1 cellular context compared by ENCODE assay signal in genomic region chr18:5295231-5295920, GRCh38.
TF ChIP-seq lines count a peak whose summit lies in the region.

A gene with protein sequence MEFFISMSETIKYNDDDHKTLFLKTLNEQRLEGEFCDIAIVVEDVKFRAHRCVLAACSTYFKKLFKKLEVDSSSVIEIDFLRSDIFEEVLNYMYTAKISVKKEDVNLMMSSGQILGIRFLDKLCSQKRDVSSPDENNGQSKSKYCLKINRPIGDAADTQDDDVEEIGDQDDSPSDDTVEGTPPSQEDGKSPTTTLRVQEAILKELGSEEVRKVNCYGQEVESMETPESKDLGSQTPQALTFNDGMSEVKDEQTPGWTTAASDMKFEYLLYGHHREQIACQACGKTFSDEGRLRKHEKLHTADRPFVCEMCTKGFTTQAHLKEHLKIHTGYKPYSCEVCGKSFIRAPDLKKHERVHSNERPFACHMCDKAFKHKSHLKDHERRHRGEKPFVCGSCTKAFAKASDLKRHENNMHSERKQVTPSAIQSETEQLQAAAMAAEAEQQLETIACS (minus strand): TSS chr18:5295726. CDS start chr18:5293246, 2,480 bp downstream.

TF ChIP-seq in HepG2, 621 proteins besides CTCF, POLR2A, EP300 and RAD21 (continued from another document):
- TF ChIP-seq CSRNP1 (CRISPR knock-in tag; IDR thresholded peaks at IDR 0.05) (no peak), ZNF547 (CRISPR knock-in tag; IDR thresholded peaks at IDR 0.05) (no peak), POGZ (CRISPR knock-in tag; IDR thresholded peaks at IDR 0.05) (no peak), ASH2L (IDR thresholded peaks at IDR 0.05; ENCODE audit: insufficient read length, low read depth, low read length) (no peak), SIX4 (CRISPR knock-in tag; IDR thresholded peaks at IDR 0.05) (no peak), HMG20A (CRISPR knock-in tag; IDR thresholded peaks at IDR 0.05; ENCODE audit: borderline replicate concordance) (no peak), ZNF136 (CRISPR knock-in tag; IDR thresholded peaks at IDR 0.05; ENCODE audit: low read depth) (no peak), ZNF576 (CRISPR knock-in tag; IDR thresholded peaks at IDR 0.05) (no peak), ZUFSP (CRISPR knock-in tag; IDR thresholded peaks at IDR 0.05; ENCODE audit: borderline replicate concordance) (no peak), NFIC (IDR thresholded peaks at IDR 0.05; ENCODE audit: low read length) (no peak), KMT2B (CRISPR knock-in tag; IDR thresholded peaks at IDR 0.05) (no peak), PHF21A (CRISPR knock-in tag; IDR thresholded peaks at IDR 0.05) (no peak), NAIF1 (CRISPR knock-in tag; IDR thresholded peaks at IDR 0.05; ENCODE audit: borderline replicate concordance) (no peak), FOSL2 (CRISPR knock-in tag; IDR thresholded peaks at IDR 0.05) (no peak), ZC3H4 (CRISPR knock-in tag; IDR thresholded peaks at IDR 0.05; ENCODE audit: borderline replicate concordance) (peak; percentile 83; the same call in 1 of the 2 replicates), MEIS1 (CRISPR knock-in tag; IDR thresholded peaks at IDR 0.05; ENCODE audit: borderline replicate concordance) (no peak), CHCHD3 (CRISPR knock-in tag; IDR thresholded peaks at IDR 0.05) (no peak), ZBTB25 (CRISPR knock-in tag; IDR thresholded peaks at IDR 0.05) (no peak), MBNL3 (CRISPR knock-in tag; conservative IDR thresholded peaks at IDR 0.05) (no peak), MAZ (IDR thresholded peaks at IDR 0.05; ENCODE audit: borderline replicate concordance, low read depth, low read length) (0 out of 2 replicates have a peak, but pooled peaks have one; percentile 18), MAZ (CRISPR knock-in tag; IDR thresholded peaks at IDR 0.05; ENCODE audit: low read depth) (0 out of 2 replicates have a peak, but pooled peaks have one; percentile 15), ZSCAN31 (CRISPR knock-in tag; IDR thresholded peaks at IDR 0.05; ENCODE audit: low read depth) (no peak), ARID5B (CRISPR knock-in tag; IDR thresholded peaks at IDR 0.05) (no peak), NR2F6 (IDR thresholded peaks at IDR 0.05) (no peak), NR2F6 (CRISPR knock-in tag; IDR thresholded peaks at IDR 0.05) (no peak), RFXAP (CRISPR knock-in tag; IDR thresholded peaks at IDR 0.05; ENCODE audit: borderline replicate concordance) (0 out of 2 replicates have a peak, but pooled peaks have one; percentile 23), HNRNPUL1 (IDR thresholded peaks at IDR 0.05; ENCODE audit: low read depth, low read length) (no peak), ZFP62 (CRISPR knock-in tag; IDR thresholded peaks at IDR 0.05) (no peak), SKI (IDR thresholded peaks at IDR 0.05; ENCODE audit: partially characterized antibody) (no peak), CEBPG (CRISPR knock-in tag; IDR thresholded peaks at IDR 0.05) (no peak), ZBTB3 (CRISPR knock-in tag; IDR thresholded peaks at IDR 0.05; ENCODE audit: borderline replicate concordance, low read depth) (no peak)
- TF ChIP-seq, protein P1, sequence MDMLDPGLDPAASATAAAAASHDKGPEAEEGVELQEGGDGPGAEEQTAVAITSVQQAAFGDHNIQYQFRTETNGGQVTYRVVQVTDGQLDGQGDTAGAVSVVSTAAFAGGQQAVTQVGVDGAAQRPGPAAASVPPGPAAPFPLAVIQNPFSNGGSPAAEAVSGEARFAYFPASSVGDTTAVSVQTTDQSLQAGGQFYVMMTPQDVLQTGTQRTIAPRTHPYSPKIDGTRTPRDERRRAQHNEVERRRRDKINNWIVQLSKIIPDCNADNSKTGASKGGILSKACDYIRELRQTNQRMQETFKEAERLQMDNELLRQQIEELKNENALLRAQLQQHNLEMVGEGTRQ (IDR thresholded peaks at IDR 0.05; ENCODE audit: low read depth, low read length) = no peak
- TF ChIP-seq, protein P1 (CRISPR knock-in tag; IDR thresholded peaks at IDR 0.05; ENCODE audit: borderline replicate concordance) = no peak
- TF ChIP-seq, protein P2, sequence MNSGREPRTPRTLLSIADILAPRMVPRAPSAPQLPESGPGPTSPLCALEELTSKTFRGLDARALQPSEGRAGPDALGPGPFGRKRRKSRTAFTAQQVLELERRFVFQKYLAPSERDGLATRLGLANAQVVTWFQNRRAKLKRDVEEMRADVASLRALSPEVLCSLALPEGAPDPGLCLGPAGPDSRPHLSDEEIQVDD (CRISPR knock-in tag; IDR thresholded peaks at IDR 0.05; ENCODE audit: borderline replicate concordance) = no peak
- TF ChIP-seq, protein P3, sequence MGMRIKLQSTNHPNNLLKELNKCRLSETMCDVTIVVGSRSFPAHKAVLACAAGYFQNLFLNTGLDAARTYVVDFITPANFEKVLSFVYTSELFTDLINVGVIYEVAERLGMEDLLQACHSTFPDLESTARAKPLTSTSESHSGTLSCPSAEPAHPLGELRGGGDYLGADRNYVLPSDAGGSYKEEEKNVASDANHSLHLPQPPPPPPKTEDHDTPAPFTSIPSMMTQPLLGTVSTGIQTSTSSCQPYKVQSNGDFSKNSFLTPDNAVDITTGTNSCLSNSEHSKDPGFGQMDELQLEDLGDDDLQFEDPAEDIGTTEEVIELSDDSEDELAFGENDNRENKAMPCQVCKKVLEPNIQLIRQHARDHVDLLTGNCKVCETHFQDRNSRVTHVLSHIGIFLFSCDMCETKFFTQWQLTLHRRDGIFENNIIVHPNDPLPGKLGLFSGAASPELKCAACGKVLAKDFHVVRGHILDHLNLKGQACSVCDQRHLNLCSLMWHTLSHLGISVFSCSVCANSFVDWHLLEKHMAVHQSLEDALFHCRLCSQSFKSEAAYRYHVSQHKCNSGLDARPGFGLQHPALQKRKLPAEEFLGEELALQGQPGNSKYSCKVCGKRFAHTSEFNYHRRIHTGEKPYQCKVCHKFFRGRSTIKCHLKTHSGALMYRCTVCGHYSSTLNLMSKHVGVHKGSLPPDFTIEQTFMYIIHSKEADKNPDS (CRISPR knock-in tag; IDR thresholded peaks at IDR 0.05) = no peak
- TF ChIP-seq, protein P4, sequence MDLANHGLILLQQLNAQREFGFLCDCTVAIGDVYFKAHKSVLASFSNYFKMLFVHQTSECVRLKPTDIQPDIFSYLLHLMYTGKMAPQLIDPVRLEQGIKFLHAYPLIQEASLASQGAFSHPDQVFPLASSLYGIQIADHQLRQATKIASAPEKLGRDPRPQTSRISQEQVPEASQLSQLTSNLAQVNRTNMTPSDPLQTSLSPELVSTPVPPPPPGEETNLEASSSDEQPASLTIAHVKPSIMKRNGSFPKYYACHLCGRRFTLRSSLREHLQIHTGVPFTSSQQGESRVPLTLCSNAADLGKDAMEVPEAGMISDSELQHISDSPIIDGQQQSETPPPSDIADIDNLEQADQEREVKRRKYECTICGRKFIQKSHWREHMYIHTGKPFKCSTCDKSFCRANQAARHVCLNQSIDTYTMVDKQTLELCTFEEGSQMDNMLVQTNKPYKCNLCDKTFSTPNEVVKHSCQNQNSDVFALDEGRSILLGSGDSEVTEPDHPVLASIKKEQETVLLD (CRISPR knock-in tag; IDR thresholded peaks at IDR 0.05; ENCODE audit: low read depth) = 0 out of 2 replicates have a peak, but pooled peaks have one; percentile 44
